ENCODE assay signal across 1 cellular context in genomic region chr19:35628565-35629331, GRCh38.
TF ChIP-seq lines count a peak whose summit lies in the region.

A gene with protein sequence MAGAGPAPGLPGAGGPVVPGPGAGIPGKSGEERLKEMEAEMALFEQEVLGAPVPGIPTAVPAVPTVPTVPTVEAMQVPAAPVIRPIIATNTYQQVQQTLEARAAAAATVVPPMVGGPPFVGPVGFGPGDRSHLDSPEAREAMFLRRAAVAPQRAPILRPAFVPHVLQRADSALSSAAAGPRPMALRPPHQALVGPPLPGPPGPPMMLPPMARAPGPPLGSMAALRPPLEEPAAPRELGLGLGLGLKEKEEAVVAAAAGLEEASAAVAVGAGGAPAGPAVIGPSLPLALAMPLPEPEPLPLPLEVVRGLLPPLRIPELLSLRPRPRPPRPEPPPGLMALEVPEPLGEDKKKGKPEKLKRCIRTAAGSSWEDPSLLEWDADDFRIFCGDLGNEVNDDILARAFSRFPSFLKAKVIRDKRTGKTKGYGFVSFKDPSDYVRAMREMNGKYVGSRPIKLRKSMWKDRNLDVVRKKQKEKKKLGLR (plus strand): TSS chr19:35629036. CDS start chr19:35629154, 118 bp downstream.

TF ChIP-seq in K562, 482 proteins besides CTCF, POLR2A, EP300 and RAD21 (continued from another document and continues in another):
- TF ChIP-seq HOXB6 (CRISPR knock-in tag; IDR thresholded peaks at IDR 0.05; ENCODE audit: borderline replicate concordance) (0 out of 2 replicates have a peak, but pooled peaks have one; percentile 58), KAT8 (IDR thresholded peaks at IDR 0.05; ENCODE audit: low read depth) (peak; percentile 74; the same call in 1 of the 2 replicates), STAT5B (CRISPR knock-in tag; IDR thresholded peaks at IDR 0.05) (no peak), ZNF512 (tag; IDR thresholded peaks at IDR 0.05) (no peak), MTA1 (IDR thresholded peaks at IDR 0.05; ENCODE audit: borderline replicate concordance) (peak; percentile 100), HNRNPLL (IDR thresholded peaks at IDR 0.05; ENCODE audit: low read depth, low read length, poor library complexity, severe bottlenecking) (no peak), ZNF41 (CRISPR knock-in tag; conservative IDR thresholded peaks at IDR 0.05) (no peak), ZNF212 (CRISPR knock-in tag; IDR thresholded peaks at IDR 0.05) (no peak), SIX5 (IDR thresholded peaks at IDR 0.05; ENCODE audit: borderline replicate concordance in 1 of 2, insufficient read depth in 1 of 2, low read depth in 1 of 2, low read length in 2 of 2) (peak in 1 of 2 experiments; percentile 51; a peak in 1 of 4 replicates), ZNF668 (CRISPR knock-in tag; IDR thresholded peaks at IDR 0.05) (no peak), PCBP2 (IDR thresholded peaks at IDR 0.05; ENCODE audit: low read depth, low read length, poor library complexity, severe bottlenecking) (no peak), SETDB1 (IDR thresholded peaks at IDR 0.05; ENCODE audit: low read length) (no peak), ASH1L (IDR thresholded peaks at IDR 0.05; ENCODE audit: borderline replicate concordance, low read depth, partially characterized antibody) (peak; percentile 96), ZBTB8A (IDR thresholded peaks at IDR 0.05; ENCODE audit: partially characterized antibody) (no peak), ARID2 (IDR thresholded peaks at IDR 0.05) (no peak), ZNF79 (CRISPR knock-in tag; IDR thresholded peaks at IDR 0.05; ENCODE audit: low read depth) (no peak), SMARCC2 (IDR thresholded peaks at IDR 0.05; ENCODE audit: low read depth) (0 out of 2 replicates have a peak, but pooled peaks have one; percentile 18), BCLAF1 (IDR thresholded peaks at IDR 0.05; ENCODE audit: borderline replicate concordance in 1 of 2, control insufficient read depth in 1 of 2, low read depth in 2 of 2, low read length in 1 of 2) (no peak), CHD2 (IDR thresholded peaks at IDR 0.05; ENCODE audit: low read depth, low read length) (peak; percentile 86), HCFC1 (IDR thresholded peaks at IDR 0.05; ENCODE audit: low read depth, low read length) (peak; percentile 91), RFX5 (IDR thresholded peaks at IDR 0.05; ENCODE audit: low read depth, low read length) (peak; percentile 84), ZNF431 (CRISPR knock-in tag; IDR thresholded peaks at IDR 0.05) (no peak), ZNF239 (CRISPR knock-in tag; IDR thresholded peaks at IDR 0.05) (no peak), SRSF9 (IDR thresholded peaks at IDR 0.05; ENCODE audit: borderline replicate concordance, low read depth, low read length) (no peak), FIP1L1 (IDR thresholded peaks at IDR 0.05; ENCODE audit: low read depth, low read length, poor library complexity, severe bottlenecking) (no peak), RBM22 (IDR thresholded peaks at IDR 0.05; ENCODE audit: low read depth, low read length, poor library complexity, severe bottlenecking) (peak; percentile 39), TAL1 (IDR thresholded peaks at IDR 0.05) (0 out of 2 replicates have a peak, but pooled peaks have one; percentile 3), CHD7 (IDR thresholded peaks at IDR 0.05; ENCODE audit: low read depth, low read length) (no peak), SP2 (IDR thresholded peaks at IDR 0.05; ENCODE audit: extremely low read depth, low read depth, low read length, poor library complexity, severe bottlenecking) (peak; percentile 73), ZNF764 (CRISPR knock-in tag; IDR thresholded peaks at IDR 0.05; ENCODE audit: low read depth) (no peak), FOSL1 (tag; conservative IDR thresholded peaks at IDR 0.05) (0 out of 2 replicates have a peak, but pooled peaks have one; percentile 29), FOS (IDR thresholded peaks at IDR 0.05; ENCODE audit: extremely low read depth, insufficient read length) (peak; percentile 92), HDAC1 (IDR thresholded peaks at IDR 0.05) (peak in 1 of 2 experiments; percentile 92; a peak in 3 of 4 replicates), NFRKB (IDR thresholded peaks at IDR 0.05; ENCODE audit: low read depth) (peak; percentile 86), NEUROD1 (IDR thresholded peaks at IDR 0.05; ENCODE audit: borderline replicate concordance, low read depth, low read length, partially characterized antibody) (peak; percentile 93), POLR2G (IDR thresholded peaks at IDR 0.05; ENCODE audit: low read depth, low read length) (peak; percentile 83), FOXA1 (IDR thresholded peaks at IDR 0.05; ENCODE audit: borderline replicate concordance) (no peak), RFX7 (CRISPR knock-in tag; IDR thresholded peaks at IDR 0.05) (no peak), TBL1XR1 (IDR thresholded peaks at IDR 0.05; ENCODE audit: low read length in 2 of 2) (peak in 1 of 2 experiments; percentile 100; a peak in 2 of 4 replicates)
- TF ChIP-seq, protein P1, sequence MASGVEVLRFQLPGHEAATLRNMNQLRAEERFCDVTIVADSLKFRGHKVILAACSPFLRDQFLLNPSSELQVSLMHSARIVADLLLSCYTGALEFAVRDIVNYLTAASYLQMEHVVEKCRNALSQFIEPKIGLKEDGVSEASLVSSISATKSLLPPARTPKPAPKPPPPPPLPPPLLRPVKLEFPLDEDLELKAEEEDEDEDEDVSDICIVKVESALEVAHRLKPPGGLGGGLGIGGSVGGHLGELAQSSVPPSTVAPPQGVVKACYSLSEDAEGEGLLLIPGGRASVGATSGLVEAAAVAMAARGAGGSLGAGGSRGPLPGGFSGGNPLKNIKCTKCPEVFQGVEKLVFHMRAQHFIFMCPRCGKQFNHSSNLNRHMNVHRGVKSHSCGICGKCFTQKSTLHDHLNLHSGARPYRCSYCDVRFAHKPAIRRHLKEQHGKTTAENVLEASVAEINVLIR (CRISPR knock-in tag; IDR thresholded peaks at IDR 0.05): peak; percentile 100
- TF ChIP-seq, protein P2, sequence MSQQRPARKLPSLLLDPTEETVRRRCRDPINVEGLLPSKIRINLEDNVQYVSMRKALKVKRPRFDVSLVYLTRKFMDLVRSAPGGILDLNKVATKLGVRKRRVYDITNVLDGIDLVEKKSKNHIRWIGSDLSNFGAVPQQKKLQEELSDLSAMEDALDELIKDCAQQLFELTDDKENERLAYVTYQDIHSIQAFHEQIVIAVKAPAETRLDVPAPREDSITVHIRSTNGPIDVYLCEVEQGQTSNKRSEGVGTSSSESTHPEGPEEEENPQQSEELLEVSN (IDR thresholded peaks at IDR 0.05; ENCODE audit: borderline replicate concordance in 1 of 2, extremely low read depth in 1 of 2, insufficient read depth in 1 of 2, insufficient read length in 1 of 2, low read depth in 1 of 2, low read length in 1 of 2, poor library complexity in 1 of 2, severe bottlenecking in 1 of 2): peak in 1 of 2 experiments; percentile 15
- TF ChIP-seq, protein P3, sequence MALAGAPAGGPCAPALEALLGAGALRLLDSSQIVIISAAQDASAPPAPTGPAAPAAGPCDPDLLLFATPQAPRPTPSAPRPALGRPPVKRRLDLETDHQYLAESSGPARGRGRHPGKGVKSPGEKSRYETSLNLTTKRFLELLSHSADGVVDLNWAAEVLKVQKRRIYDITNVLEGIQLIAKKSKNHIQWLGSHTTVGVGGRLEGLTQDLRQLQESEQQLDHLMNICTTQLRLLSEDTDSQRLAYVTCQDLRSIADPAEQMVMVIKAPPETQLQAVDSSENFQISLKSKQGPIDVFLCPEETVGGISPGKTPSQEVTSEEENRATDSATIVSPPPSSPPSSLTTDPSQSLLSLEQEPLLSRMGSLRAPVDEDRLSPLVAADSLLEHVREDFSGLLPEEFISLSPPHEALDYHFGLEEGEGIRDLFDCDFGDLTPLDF (CRISPR knock-in tag; IDR thresholded peaks at IDR 0.05): no peak
